9 cellular contexts compared by ENCODE assay signal in genomic region chr19:35306473-35307246, GRCh38. TPM values are rescaled to one million over a fixed set of nuclear protein-coding genes. Genes with fewer than 3 reads are reported as not detected.
DNase-seq lines count a peak whose midpoint lies in the region; ATAC-seq and TF ChIP-seq lines count a peak whose summit lies in the region.
"Had no signal": no experiment of that assay in that cellular context is flagged by ENCODE, and none has a peak within 500 bp of the region (broad histone marks: within the 10 kb centered on the region; RNA-seq: fewer than 3 reads in every experiment).

No MANE protein-coding gene starts in this region.

- H3K27me3 ChIP-seq in upper lobe of right lung: no peaks in the 10 kb centered on the region

- H3K4me1 ChIP-seq in upper lobe of right lung: no peaks in the 10 kb centered on the region

- peak; percentile 20 for DNase-seq in stimulated activated CD4-positive, alpha-beta T cell treated with anti-CD3 and anti-CD28 coated beads, Interleukin-15, amount 100 ng/mL, for 24 hours
- DNase-seq in stimulated activated CD4-positive, alpha-beta T cell treated with anti-CD3 and anti-CD28 coated beads, Interleukin-4, amount 100 ng/mL, for 24 hours: no peak
- DNase-seq in M059J (ENCODE audit: low read depth) (peak; percentile 32), choroid plexus epithelial cell (ENCODE audit: low read depth) (no peak), upper lobe of right lung (no peak), ureter (ENCODE audit: low spot score) (no peak), NCI-H226 (no peak)

- TF ChIP-seq CTCF in choroid plexus epithelial cell (conservative IDR thresholded peaks at IDR 0.05; ENCODE audit: low read depth, low read length) (peak; percentile 38), upper lobe of right lung (IDR thresholded peaks at IDR 0.05) (peak; percentile 14)

- intact Hi-C loops in upper lobe of right lung (cut with DNase I): no loop called here

- ATAC-seq in upper lobe of right lung (no peak), GM18520 (IDR thresholded peaks at IDR 0.05; ENCODE audit: unreplicated experiment) (no peak)

- no peak overlapping the region for H3K27ac ChIP-seq in upper lobe of right lung

- no peaks in the 10 kb centered on the region for H3K36me3 ChIP-seq in upper lobe of right lung

- H3K9me3 ChIP-seq in upper lobe of right lung: no peaks in the 10 kb centered on the region

- H3K4me3 ChIP-seq in choroid plexus epithelial cell (ENCODE audit: low read depth, low read length): no peak overlapping the region
- H3K4me3 ChIP-seq in upper lobe of right lung: no peak overlapping the region

RNA-seq across cellular contexts. Expression of gene MAG, which starts 14.7 kb away (rescaled TPM):
- total RNA-seq in M059J (2014; rRNA removed; shearing (Covaris generic)): not detected in 2 replicates
- not detected for total RNA-seq in upper lobe of right lung
- total RNA-seq in ureter: not detected
- total RNA-seq: RPMI7951 had no signal

RNA-seq across cellular contexts. Expression of gene CD22, which starts 22.3 kb away (rescaled TPM):
- 1.5 TPM in 1 of 2 replicates, not detected in the other for total RNA-seq in M059J (2014; rRNA removed; shearing (Covaris generic))
- total RNA-seq in upper lobe of right lung (15.8 TPM), ureter (4.2 TPM)

RNA-seq across cellular contexts. Expression of gene HAMP, which starts 24.3 kb away (rescaled TPM):
- not detected in 2 replicates for total RNA-seq in M059J (2014; rRNA removed; shearing (Covaris generic))
- total RNA-seq in upper lobe of right lung (1.5 TPM), ureter (1.2 TPM)
- total RNA-seq: RPMI7951 had no signal

RNA-seq across cellular contexts. Expression of gene USF2, which starts 37.9 kb away (rescaled TPM):
- 38.6 and 66.5 TPM in 2 replicates for total RNA-seq in M059J (2014; rRNA removed; shearing (Covaris generic))
- total RNA-seq in upper lobe of right lung (152 TPM), ureter (113 TPM)

RNA-seq across cellular contexts. Expression of gene FFAR1, which starts 41.0 kb away (rescaled TPM):
- not detected in 2 replicates for total RNA-seq in M059J (2014; rRNA removed; shearing (Covaris generic))
- total RNA-seq in upper lobe of right lung (not detected), ureter (not detected)
- total RNA-seq: RPMI7951 had no signal

Comparison
In these comparisons a context has a peak if more than half of its experiments do, and no peak if none do; other contexts are left out.
1. DNase-seq: peak in stimulated activated CD4-positive, alpha-beta T cell treated with anti-CD3 and anti-CD28 coated beads, Interleukin-15, amount 100 ng/mL, for 24 hours (single experiment) and M059J (single experiment); none in stimulated activated CD4-positive, alpha-beta T cell treated with anti-CD3 and anti-CD28 coated beads, Interleukin-4, amount 100 ng/mL, for 24 hours (single experiment), choroid plexus epithelial cell (single experiment), upper lobe of right lung (single experiment), ureter (single experiment) and NCI-H226 (single experiment).